Comparison of ENCODE assay signal across 9 cellular contexts in the genomic region with DNA sequence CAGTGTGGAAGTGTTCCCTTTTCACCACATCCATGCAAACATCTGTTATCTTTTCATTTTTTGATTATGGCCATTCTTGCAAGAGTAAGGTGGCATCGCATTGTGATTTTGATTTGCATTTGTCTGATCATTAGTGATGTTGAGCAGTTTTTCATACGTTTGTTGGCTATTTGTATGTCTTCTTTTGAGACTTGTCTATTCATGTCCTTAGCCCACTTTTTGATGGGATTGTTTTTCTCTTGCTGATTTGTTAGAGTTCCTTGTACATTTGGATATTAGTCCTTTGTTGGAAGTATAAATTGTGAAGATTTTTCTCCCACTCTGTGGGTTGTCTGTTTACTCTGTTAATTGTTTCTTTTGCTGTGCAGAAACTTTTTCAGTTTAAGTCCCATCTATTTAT.
"Had no signal": no experiment of that assay in that cellular context is flagged by ENCODE, and none has a peak within 500 bp of the region (broad histone marks: within the 10 kb centered on the region; RNA-seq: fewer than 3 reads in every experiment).

No MANE protein-coding gene starts in this region.

- H3K4me3 ChIP-seq: GM23248, HAP-1, K562 had no signal

- H3K27ac ChIP-seq: GM23248 had no signal

- ATAC-seq: HCT116, K562 had no signal

- H3K36me3 ChIP-seq: HAP-1 had no signal

- H3K9ac ChIP-seq: GM23248 had no signal

- DNase-seq: GM23248, H7, IMR-90, KG1 had no signal

- H3K4me1 ChIP-seq: HAP-1 had no signal

- H2AFZ ChIP-seq: GM23248 had no signal

- FAIRE-seq: H1, HTR-8/SVneo, K562 had no signal

- H3K9me3 ChIP-seq: HAP-1 had no signal
